Comparison of ENCODE assay signal across 21 cellular contexts in the genomic region with DNA sequence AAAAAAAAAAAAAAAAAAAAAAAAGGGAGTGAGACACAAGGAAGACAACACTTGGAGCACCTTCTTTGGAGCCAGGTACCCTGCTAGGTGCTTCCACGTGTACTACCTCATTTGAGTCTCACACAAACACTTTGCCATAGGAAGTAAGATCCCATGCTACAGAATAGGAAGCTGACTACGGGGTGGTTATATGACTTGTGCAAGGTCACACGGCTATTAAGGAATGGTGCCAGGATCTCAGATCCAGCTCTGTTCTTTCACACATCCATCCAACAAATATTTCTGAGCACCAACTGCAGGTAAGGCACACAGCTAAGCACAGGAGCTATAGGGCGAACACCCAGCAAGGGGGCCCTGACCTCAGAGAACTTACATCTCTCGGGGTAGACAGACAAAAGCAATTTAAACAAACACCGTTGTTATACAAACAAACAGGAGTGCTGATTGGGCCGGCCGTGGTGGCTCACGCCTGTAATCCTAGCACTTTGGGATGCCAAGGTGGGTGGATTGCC.
"Had no signal": no experiment of that assay in that cellular context is flagged by ENCODE, and none has a peak within 500 bp of the region (broad histone marks: within the 10 kb centered on the region; RNA-seq: fewer than 3 reads in every experiment).

No MANE protein-coding gene starts in this region.

- H2AFZ ChIP-seq: parathyroid adenoma had no signal

- H3K27ac ChIP-seq: parathyroid adenoma, right atrium auricular region, thyroid gland had no signal

- DNase-seq: activated CD4-positive, alpha-beta T cell treated with anti-CD3 and anti-CD28 coated beads for 48 hours; activated CD4-positive, alpha-beta T cell treated with anti-CD3 and anti-CD28 coated beads, Interleukin-2, amount 50 U/mL, for 48 hours; activated CD8-positive, alpha-beta memory T cell treated with anti-CD3 and anti-CD28 coated beads for 24 hours; activated effector memory CD4-positive, alpha-beta T cell treated with Interleukin-2 at 50 U/mL for 16 hours; activated naive CD4-positive, alpha-beta T cell treated with Interleukin-2 at 50 U/mL for 16 hours; aorta; effector CD8-positive, alpha-beta T cell; esophagus squamous epithelium; foreskin melanocyte; midbrain; naive thymus-derived CD4-positive, alpha-beta T cell; nucleus accumbens; stimulated activated CD4-positive, alpha-beta T cell treated with anti-CD3 and anti-CD28 coated beads, Interleukin-15, amount 100 ng/mL, for 24 hours; stimulated activated CD4-positive, alpha-beta T cell treated with anti-CD3 and anti-CD28 coated beads, Interleukin-2, amount 100 ng/mL, for 24 hours; stimulated activated naive B cell treated with anti-CD40 and anti-IgM and Interleukin-4, amounts not matched to agents 10 μg/mL and 1 μg/mL and 100 μg/mL, for 72 hours; stomach; thyroid gland had no signal

- H3K4me1 ChIP-seq: body of pancreas, parathyroid adenoma, right atrium auricular region had no signal

- ATAC-seq: stimulated activated naive B cell treated with anti-CD40 and anti-IgM and Interleukin-4, amounts not matched to agents 10 μg/mL and 1 μg/mL and 100 μg/mL, for 72 hours had no signal

- H3K4me3 ChIP-seq: body of pancreas, esophagus squamous epithelium, right atrium auricular region, smooth muscle cell, stomach, thyroid gland had no signal

- H3K4me2 ChIP-seq: smooth muscle cell had no signal

- H3K9ac ChIP-seq: parathyroid adenoma had no signal

- H3K9me3 ChIP-seq: body of pancreas, esophagus squamous epithelium, right atrium auricular region, stomach, thyroid gland had no signal

- H3K27me3 ChIP-seq: body of pancreas, esophagus squamous epithelium, right atrium auricular region, stomach, thyroid gland had no signal

- H3K36me3 ChIP-seq: right atrium auricular region, thyroid gland had no signal
